ENCODE assay signal across 1 cellular context in genomic region chr20:32474967-32475819, GRCh38.
TF ChIP-seq lines count a peak whose summit lies in the region.

No MANE protein-coding gene starts in this region.

TF ChIP-seq in HepG2, 621 proteins besides CTCF, POLR2A, EP300 and RAD21 (continued from another document):
- TF ChIP-seq REST (IDR thresholded peaks at IDR 0.05; ENCODE audit: borderline replicate concordance in 1 of 2, low read depth in 1 of 2, low read length in 2 of 2) (no peak), IRF2 (CRISPR knock-in tag; IDR thresholded peaks at IDR 0.05) (peak; percentile 76), SETDB1 (CRISPR knock-in tag; IDR thresholded peaks at IDR 0.05; ENCODE audit: borderline replicate concordance) (0 out of 2 replicates have a peak, but pooled peaks have one; percentile 58), DNMT3B (CRISPR knock-in tag; conservative IDR thresholded peaks at IDR 0.05) (no peak), SIX4 (CRISPR knock-in tag; IDR thresholded peaks at IDR 0.05) (peak; percentile 64), ZNF841 (CRISPR knock-in tag; IDR thresholded peaks at IDR 0.05; ENCODE audit: borderline replicate concordance) (no peak), ATF7-NPFF (CRISPR knock-in tag; IDR thresholded peaks at IDR 0.05; ENCODE audit: low read depth) (peak; percentile 95), HNRNPLL (IDR thresholded peaks at IDR 0.05; ENCODE audit: low read depth, low read length, poor library complexity, severe bottlenecking) (peak; percentile 49), RBM22 (optimal IDR thresholded peaks at IDR 0.05; ENCODE audit: low read length) (peak; percentile 81), HNRNPUL1 (IDR thresholded peaks at IDR 0.05; ENCODE audit: low read depth, low read length) (no peak), HIVEP1 (CRISPR knock-in tag; IDR thresholded peaks at IDR 0.05) (0 out of 2 replicates have a peak, but pooled peaks have one; percentile 62), RFXAP (CRISPR knock-in tag; IDR thresholded peaks at IDR 0.05; ENCODE audit: borderline replicate concordance) (peak; percentile 67; the same call in 1 of the 2 replicates), CCDC6 (CRISPR knock-in tag; IDR thresholded peaks at IDR 0.05) (peak; percentile 28; the same call in 1 of the 2 replicates), PHF21A (CRISPR knock-in tag; IDR thresholded peaks at IDR 0.05) (peak; percentile 81), POLR2G (IDR thresholded peaks at IDR 0.05; ENCODE audit: low read depth, low read length) (peak; percentile 89), SYNCRIP (IDR thresholded peaks at IDR 0.05; ENCODE audit: insufficient read depth, low read depth, low read length) (no peak)
